In the genomic region with DNA sequence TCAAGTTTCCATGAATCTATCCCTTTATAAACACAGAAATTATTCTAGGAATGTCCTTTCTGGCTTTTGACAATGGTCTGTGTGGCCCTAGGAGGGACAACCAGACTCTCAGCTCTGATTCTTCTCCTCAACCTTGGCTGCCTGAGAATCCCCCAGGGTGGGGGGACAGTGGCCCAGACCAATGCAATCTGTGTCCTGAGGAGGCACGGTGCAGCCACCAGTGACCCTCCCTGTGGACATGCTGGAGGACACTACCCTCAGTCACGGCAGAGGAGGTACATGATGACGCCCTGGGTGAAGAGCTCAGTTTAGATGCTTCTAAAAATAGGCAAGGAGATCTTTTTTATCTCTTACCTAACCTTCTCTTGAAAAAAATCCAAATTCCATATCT, we compare ENCODE assay signal across 1 cellular context.
TF ChIP-seq lines count a peak whose summit lies in the region.

No MANE protein-coding gene starts in this region.

TF ChIP-seq in WTC11, 78 proteins besides CTCF, POLR2A, EP300 and RAD21 (continued from another document):
- TF ChIP-seq, protein P1, sequence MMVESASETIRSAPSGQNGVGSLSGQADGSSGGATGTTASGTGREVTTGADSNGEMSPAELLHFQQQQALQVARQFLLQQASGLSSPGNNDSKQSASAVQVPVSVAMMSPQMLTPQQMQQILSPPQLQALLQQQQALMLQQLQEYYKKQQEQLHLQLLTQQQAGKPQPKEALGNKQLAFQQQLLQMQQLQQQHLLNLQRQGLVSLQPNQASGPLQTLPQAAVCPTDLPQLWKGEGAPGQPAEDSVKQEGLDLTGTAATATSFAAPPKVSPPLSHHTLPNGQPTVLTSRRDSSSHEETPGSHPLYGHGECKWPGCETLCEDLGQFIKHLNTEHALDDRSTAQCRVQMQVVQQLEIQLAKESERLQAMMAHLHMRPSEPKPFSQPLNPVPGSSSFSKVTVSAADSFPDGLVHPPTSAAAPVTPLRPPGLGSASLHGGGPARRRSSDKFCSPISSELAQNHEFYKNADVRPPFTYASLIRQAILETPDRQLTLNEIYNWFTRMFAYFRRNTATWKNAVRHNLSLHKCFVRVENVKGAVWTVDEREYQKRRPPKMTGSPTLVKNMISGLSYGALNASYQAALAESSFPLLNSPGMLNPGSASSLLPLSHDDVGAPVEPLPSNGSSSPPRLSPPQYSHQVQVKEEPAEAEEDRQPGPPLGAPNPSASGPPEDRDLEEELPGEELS (CRISPR knock-in tag; IDR thresholded peaks at IDR 0.05): no peak
- no peak for TF ChIP-seq ZNF232 (CRISPR knock-in tag; IDR thresholded peaks at IDR 0.05)
